1 cellular context compared by ENCODE assay signal in the genomic region with DNA sequence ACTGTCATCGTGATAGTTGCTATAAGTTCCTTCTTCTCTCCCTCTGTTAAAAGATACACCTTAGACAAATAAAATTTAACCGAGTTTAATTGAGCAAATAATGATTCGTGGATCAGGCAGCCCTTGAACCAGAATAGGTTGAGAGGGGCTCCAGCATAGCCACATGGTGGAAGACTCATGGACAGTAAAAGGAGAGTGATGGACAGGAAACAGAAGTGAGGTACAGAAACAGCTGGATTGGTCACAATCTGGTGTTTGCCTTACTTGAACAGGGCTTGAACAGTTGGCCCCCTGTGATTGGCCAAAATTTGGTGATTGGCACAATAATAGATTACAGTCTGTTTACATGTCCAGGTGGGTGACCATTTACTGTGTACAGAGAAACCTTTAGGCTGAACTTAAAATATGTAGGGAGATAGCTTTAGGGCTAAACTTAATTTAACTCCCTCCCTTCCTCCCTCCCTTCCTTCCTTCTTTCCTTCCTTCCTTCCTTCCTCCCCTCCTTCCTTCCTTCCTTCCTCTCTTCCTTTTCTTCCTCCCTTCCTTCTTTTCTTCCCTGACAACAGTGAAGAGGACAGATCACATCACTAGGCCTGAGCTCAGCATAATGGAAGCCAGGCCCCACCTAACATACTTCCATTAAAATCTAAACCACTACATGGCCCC.
TF ChIP-seq lines count a peak whose summit lies in the region.

No MANE protein-coding gene starts in this region.

TF ChIP-seq in A549, 52 proteins besides CTCF, POLR2A, EP300 and RAD21 (continued from another document):
- TF ChIP-seq, protein P1, sequence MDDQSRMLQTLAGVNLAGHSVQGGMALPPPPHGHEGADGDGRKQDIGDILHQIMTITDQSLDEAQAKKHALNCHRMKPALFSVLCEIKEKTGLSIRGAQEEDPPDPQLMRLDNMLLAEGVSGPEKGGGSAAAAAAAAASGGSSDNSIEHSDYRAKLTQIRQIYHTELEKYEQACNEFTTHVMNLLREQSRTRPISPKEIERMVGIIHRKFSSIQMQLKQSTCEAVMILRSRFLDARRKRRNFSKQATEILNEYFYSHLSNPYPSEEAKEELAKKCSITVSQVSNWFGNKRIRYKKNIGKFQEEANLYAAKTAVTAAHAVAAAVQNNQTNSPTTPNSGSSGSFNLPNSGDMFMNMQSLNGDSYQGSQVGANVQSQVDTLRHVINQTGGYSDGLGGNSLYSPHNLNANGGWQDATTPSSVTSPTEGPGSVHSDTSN (IDR thresholded peaks at IDR 0.05), result no peak
- TF ChIP-seq HOXB13 (CRISPR knock-in tag; IDR thresholded peaks at IDR 0.05; ENCODE audit: low read depth) (no peak), RARB (CRISPR knock-in tag; IDR thresholded peaks at IDR 0.05) (no peak)
